ENCODE assay signal across 14 cellular contexts in genomic region chr5:172877496-172878260, GRCh38. TPM values are rescaled to one million over a fixed set of nuclear protein-coding genes. Genes with fewer than 3 reads are reported as not detected.
DNase-seq lines count a peak whose midpoint lies in the region; ATAC-seq, FAIRE-seq and TF ChIP-seq lines count a peak whose summit lies in the region.
"Had no signal": no experiment of that assay in that cellular context is flagged by ENCODE, and none has a peak within 500 bp of the region (broad histone marks: within the 10 kb centered on the region; RNA-seq: fewer than 3 reads in every experiment).

No MANE protein-coding gene starts in this region.

- H3K36me3 ChIP-seq in left lung = no peaks in the 10 kb centered on the region

- no peak overlapping the region for H3K4me3 Mint-ChIP-seq in activated B cell treated with CpG ODN at 0.5 μM for 24 hours
- H3K4me3 Mint-ChIP-seq in stimulated activated memory B cell treated with anti-CD40 and anti-IgM and Interleukin-4, amounts not matched to agents 10 μg/mL and 1 μg/mL and 100 μg/mL, for 72 hours = no peak overlapping the region
- H3K4me3 Mint-ChIP-seq: activated naive CD4-positive, alpha-beta T cell treated with anti-CD3 and anti-CD28 coated beads, Interleukin-2, amount 50 U/mL, for 24 hours had no signal

- peak; percentile 16 to 21 for DNase-seq in HL-60 (ENCODE audit: low read depth in 1 of 2, low spot score in 1 of 2)
- no peak for DNase-seq in activated B cell treated with CpG ODN at 0.5 μM for 24 hours
- DNase-seq in left lung = peak in 1 of 2 donors; percentile 17
- DNase-seq in NCI-H1105 treated with DMSO at 0.1 percent for 48 hours (lab: John Stamatoyannopoulos, UW) = no peak
- DNase-seq in frontal cortex (ENCODE audit: low spot score in 2 of 2) = no peak
- no peak for DNase-seq in NCI-H128 (lab: John Stamatoyannopoulos, UW; ENCODE audit: unreplicated experiment)
- DNase-seq in NCI-H2029 treated with DMSO at 0.1 percent for 48 hours (lab: John Stamatoyannopoulos, UW) = no peak
- DNase-seq: activated CD4-positive, alpha-beta T cell treated with anti-CD3 and anti-CD28 coated beads, Interleukin-2, amount 50 U/mL, for 48 hours; COR-L47; effector memory CD4-positive, alpha-beta T cell; stimulated activated CD4-positive, alpha-beta T cell treated with anti-CD3 and anti-CD28 coated beads, Interleukin-4, amount 100 ng/mL, for 24 hours had no signal

- no peak for FAIRE-seq in frontal cortex (lab: Jason Lieb, UNC)

- peaks cover under 1 to 84% of the 10 kb centered on the region in 2 donors for H3K4me1 ChIP-seq in left lung

- H3K36me3 Mint-ChIP-seq in activated B cell treated with CpG ODN at 0.5 μM for 24 hours (ENCODE audit: low read depth) = peaks cover 27% of the 10 kb centered on the region
- H3K36me3 Mint-ChIP-seq in stimulated activated memory B cell treated with anti-CD40 and anti-IgM and Interleukin-4, amounts not matched to agents 10 μg/mL and 1 μg/mL and 100 μg/mL, for 72 hours = peaks cover 35% of the 10 kb centered on the region
- H3K36me3 Mint-ChIP-seq: activated naive CD4-positive, alpha-beta T cell treated with anti-CD3 and anti-CD28 coated beads, Interleukin-2, amount 50 U/mL, for 24 hours had no signal

- H3K27me3 ChIP-seq in HL-60 (ENCODE audit: insufficient read depth, poor library complexity, severe bottlenecking) = no peaks in the 10 kb centered on the region
- H3K27me3 ChIP-seq in left lung = no peaks in the 10 kb centered on the region
- H3K27me3 ChIP-seq: SJSA1 had no signal

- no peak overlapping the region for H3K4me3 ChIP-seq in HL-60 (replicated peaks; ENCODE audit: insufficient read depth, low read length)
- H3K4me3 ChIP-seq in left lung = no peak overlapping the region
- H3K4me3 ChIP-seq: SJSA1 had no signal

- H3K27me3 Mint-ChIP-seq in activated B cell treated with CpG ODN at 0.5 μM for 24 hours = no peaks in the 10 kb centered on the region
- no peaks in the 10 kb centered on the region for H3K27me3 Mint-ChIP-seq in stimulated activated memory B cell treated with anti-CD40 and anti-IgM and Interleukin-4, amounts not matched to agents 10 μg/mL and 1 μg/mL and 100 μg/mL, for 72 hours
- H3K27me3 Mint-ChIP-seq: activated naive CD4-positive, alpha-beta T cell treated with anti-CD3 and anti-CD28 coated beads, Interleukin-2, amount 50 U/mL, for 24 hours had no signal

- no peaks in the 10 kb centered on the region for H3K9me3 ChIP-seq in left lung
- H3K9me3 ChIP-seq: SJSA1 had no signal

- POLR2A ChIA-PET in activated B cell treated with CpG ODN at 0.5 μM for 24 hours (lab: Charles Lee) = interaction anchor here (0.9 kb wide), 1 partner anchor 52 kb away, joined by 3 read pairs; no protein-coding TSS in a partner anchor

- intact Hi-C loops in activated B cell treated with CpG ODN at 0.5 μM for 24 hours (cut with micrococcal nuclease) = no loop called here
- intact Hi-C loops in left lung (cut with DNase I) = no loop called here

- H3K4me1 Mint-ChIP-seq in activated B cell treated with CpG ODN at 0.5 μM for 24 hours = peaks cover 50% of the 10 kb centered on the region
- peaks cover 35% of the 10 kb centered on the region for H3K4me1 Mint-ChIP-seq in stimulated activated memory B cell treated with anti-CD40 and anti-IgM and Interleukin-4, amounts not matched to agents 10 μg/mL and 1 μg/mL and 100 μg/mL, for 72 hours

- TF ChIP-seq CTCF in HL-60 (IDR thresholded peaks at IDR 0.05; ENCODE audit: insufficient read depth, low read length) = no peak
- TF ChIP-seq CTCF in activated B cell treated with CpG ODN at 0.5 μM for 24 hours (IDR thresholded peaks at IDR 0.05) = no peak
- TF ChIP-seq CTCF in left lung (IDR thresholded peaks at IDR 0.05) = no peak

- H3K27ac ChIP-seq in HL-60 (replicated peaks) = no peak overlapping the region
- peak overlapping the region; percentile 66 to 71 for H3K27ac ChIP-seq in left lung

- H3K27ac Mint-ChIP-seq in activated B cell treated with CpG ODN at 0.5 μM for 24 hours = peak overlapping the region; percentile 37
- peak overlapping the region; percentile 50 for H3K27ac Mint-ChIP-seq in stimulated activated memory B cell treated with anti-CD40 and anti-IgM and Interleukin-4, amounts not matched to agents 10 μg/mL and 1 μg/mL and 100 μg/mL, for 72 hours
- H3K27ac Mint-ChIP-seq: activated naive CD4-positive, alpha-beta T cell treated with anti-CD3 and anti-CD28 coated beads, Interleukin-2, amount 50 U/mL, for 24 hours had no signal

- no peaks in the 10 kb centered on the region for H3K9me3 Mint-ChIP-seq in activated B cell treated with CpG ODN at 0.5 μM for 24 hours
- no peaks in the 10 kb centered on the region for H3K9me3 Mint-ChIP-seq in stimulated activated memory B cell treated with anti-CD40 and anti-IgM and Interleukin-4, amounts not matched to agents 10 μg/mL and 1 μg/mL and 100 μg/mL, for 72 hours
- H3K9me3 Mint-ChIP-seq: activated naive CD4-positive, alpha-beta T cell treated with anti-CD3 and anti-CD28 coated beads, Interleukin-2, amount 50 U/mL, for 24 hours had no signal

- ATAC-seq in activated B cell treated with CpG ODN at 0.5 μM for 24 hours (ENCODE audit: low read depth) (no peak), left lung (peak; percentile 12)
- no peak for ATAC-seq in stimulated activated memory B cell treated with anti-CD40 and anti-IgM and Interleukin-4, amounts not matched to agents 10 μg/mL and 1 μg/mL and 100 μg/mL, for 72 hours

- CTCF ChIA-PET in activated B cell treated with CpG ODN at 0.5 μM for 24 hours (lab: Charles Lee) = no interaction called here

RNA-seq across cellular contexts. Expression of gene ERGIC1, which starts 43.6 kb away (rescaled TPM):
- total RNA-seq in activated B cell treated with CpG ODN at 0.5 μM for 24 hours (69.6 and 72.5 TPM in 2 replicates), left lung (100 to 1,000 TPM; 165 to 229 TPM), frontal cortex (33.0 TPM)

Comparison
In these comparisons a context has a peak if more than half of its experiments do, and no peak if none do; other contexts are left out.
1. DNase-seq: peak in HL-60 (2 of 2); none in activated B cell treated with CpG ODN at 0.5 μM for 24 hours (single experiment), NCI-H1105 treated with DMSO at 0.1 percent for 48 hours (single experiment), frontal cortex (0 of 2), NCI-H128 (single experiment) and NCI-H2029 treated with DMSO at 0.1 percent for 48 hours (single experiment).